10 cellular contexts compared by ENCODE assay signal in the genomic region with DNA sequence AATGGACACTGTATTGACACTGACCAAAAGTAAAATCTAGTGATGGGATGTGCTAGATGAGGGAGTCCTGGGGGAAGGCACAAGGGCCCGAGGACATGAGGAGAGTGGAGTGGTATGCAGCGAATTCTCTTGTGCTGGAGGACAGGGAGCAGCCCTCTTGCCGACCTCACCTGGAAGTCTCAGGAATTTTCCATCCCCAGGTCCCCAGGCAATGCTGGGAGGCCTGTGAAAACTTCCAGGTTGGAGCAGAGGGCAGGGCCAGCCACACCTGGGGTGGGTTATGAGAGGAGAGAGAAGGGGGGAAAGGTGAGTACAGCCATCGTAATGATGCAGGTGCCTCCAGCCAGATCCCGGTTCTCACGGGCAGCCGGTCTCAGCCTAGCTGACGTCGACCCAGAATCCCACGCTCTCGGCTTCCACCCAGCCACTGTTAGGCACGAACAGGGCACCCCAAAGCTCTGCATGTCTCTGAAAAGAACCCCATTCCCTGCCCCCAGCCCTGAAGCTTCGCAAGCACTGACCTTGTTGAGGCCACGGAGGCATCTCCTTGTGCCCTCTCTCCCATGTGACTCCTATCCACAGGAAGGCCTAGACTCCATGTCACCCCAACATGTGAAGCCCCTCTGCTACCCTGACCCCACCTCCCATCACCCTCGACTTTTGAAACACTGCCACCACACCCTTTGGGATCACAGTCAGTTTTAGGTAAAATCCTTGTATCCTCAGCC.
A peak's percentile ranks its signal among the peaks of the same experiment; 100 is the strongest.
DNase-seq lines count a peak whose midpoint lies in the region; TF ChIP-seq lines count a peak whose summit lies in the region.
"Had no signal": no experiment of that assay in that cellular context is flagged by ENCODE, and none has a peak within 500 bp of the region (broad histone marks: within the 10 kb centered on the region; RNA-seq: fewer than 3 reads in every experiment).

No MANE protein-coding gene starts in this region.

- H3K27ac Mint-ChIP-seq in IgD-negative memory B cell = peak overlapping the region in 1 of 3 donors; percentile 86
- H3K27ac Mint-ChIP-seq in osteocyte (ENCODE audit: unreplicated experiment) = no peak overlapping the region
- no peak overlapping the region for H3K27ac Mint-ChIP-seq in nephron progenitor cell
- H3K27ac Mint-ChIP-seq: CD4-positive, CD25-positive, alpha-beta regulatory T cell had no signal

- no peak for TF ChIP-seq CTCF in osteocyte (IDR thresholded peaks at IDR 0.05)
- no peak for TF ChIP-seq CTCF in nephron progenitor cell (IDR thresholded peaks at IDR 0.05)

- H3K27me3 Mint-ChIP-seq in IgD-negative memory B cell (no peaks in the 10 kb centered on the region), osteocyte (ENCODE audit: unreplicated experiment) (no peaks in the 10 kb centered on the region), nephron progenitor cell (ENCODE audit: low read depth, poor library complexity) (peaks cover 5% of the 10 kb centered on the region)

- peaks cover 0 to 4% (median 3%) of the 10 kb centered on the region in 3 donors for H3K9me3 Mint-ChIP-seq in IgD-negative memory B cell
- H3K9me3 Mint-ChIP-seq in osteocyte (ENCODE audit: unreplicated experiment) = no peaks in the 10 kb centered on the region
- H3K9me3 Mint-ChIP-seq in nephron progenitor cell = no peaks in the 10 kb centered on the region

- H3K4me3 Mint-ChIP-seq in IgD-negative memory B cell (peak overlapping the region in 3 of 4 donors; percentile 0 to 91 (median 81)), osteocyte (ENCODE audit: unreplicated experiment) (no peak overlapping the region), nephron progenitor cell (no peak overlapping the region)
- H3K4me3 Mint-ChIP-seq: CD4-positive, CD25-positive, alpha-beta regulatory T cell had no signal

- no peaks in the 10 kb centered on the region for H3K36me3 Mint-ChIP-seq in IgD-negative memory B cell
- no peaks in the 10 kb centered on the region for H3K36me3 Mint-ChIP-seq in osteocyte (ENCODE audit: unreplicated experiment)
- H3K36me3 Mint-ChIP-seq in nephron progenitor cell (ENCODE audit: low read depth) = no peaks in the 10 kb centered on the region
- H3K36me3 Mint-ChIP-seq: CD4-positive, CD25-positive, alpha-beta regulatory T cell had no signal

- peak; percentile 67 for DNase-seq in islet precursor cell
- peak; percentile 68 for DNase-seq in osteocyte (ENCODE audit: extremely low spot score, unreplicated experiment)
- no peak for DNase-seq in stimulated activated CD4-positive, alpha-beta T cell treated with anti-CD3 and anti-CD28 coated beads, Interleukin-15, amount 100 ng/mL, for 24 hours
- DNase-seq in nephron progenitor cell = no peak
- DNase-seq in UCSD-AML1 (lab: John Stamatoyannopoulos, UW; ENCODE audit: unreplicated experiment) = no peak
- DNase-seq in dermis blood vessel endothelial cell = no peak
- DNase-seq: CD4-positive, CD25-positive, alpha-beta regulatory T cell; DMS53; GM23248 had no signal

- H3K4me1 Mint-ChIP-seq in IgD-negative memory B cell = peaks cover 37 to 54% (median 50%) of the 10 kb centered on the region in 3 donors
- no peaks in the 10 kb centered on the region for H3K4me1 Mint-ChIP-seq in osteocyte (ENCODE audit: unreplicated experiment)
- H3K4me1 Mint-ChIP-seq in nephron progenitor cell = no peaks in the 10 kb centered on the region
- H3K4me1 Mint-ChIP-seq: CD4-positive, CD25-positive, alpha-beta regulatory T cell had no signal

Comparison
In these comparisons a context has a peak if more than half of its experiments do, and no peak if none do; other contexts are left out.
1. H3K4me3 Mint-ChIP-seq: peak in IgD-negative memory B cell (3 of 4); none in osteocyte (single experiment) and nephron progenitor cell (single experiment).
2. DNase-seq: peak in islet precursor cell (single experiment) and osteocyte (single experiment); none in stimulated activated CD4-positive, alpha-beta T cell treated with anti-CD3 and anti-CD28 coated beads, Interleukin-15, amount 100 ng/mL, for 24 hours (single experiment), nephron progenitor cell (single experiment), UCSD-AML1 (single experiment) and dermis blood vessel endothelial cell (single experiment).